In the genomic region with DNA sequence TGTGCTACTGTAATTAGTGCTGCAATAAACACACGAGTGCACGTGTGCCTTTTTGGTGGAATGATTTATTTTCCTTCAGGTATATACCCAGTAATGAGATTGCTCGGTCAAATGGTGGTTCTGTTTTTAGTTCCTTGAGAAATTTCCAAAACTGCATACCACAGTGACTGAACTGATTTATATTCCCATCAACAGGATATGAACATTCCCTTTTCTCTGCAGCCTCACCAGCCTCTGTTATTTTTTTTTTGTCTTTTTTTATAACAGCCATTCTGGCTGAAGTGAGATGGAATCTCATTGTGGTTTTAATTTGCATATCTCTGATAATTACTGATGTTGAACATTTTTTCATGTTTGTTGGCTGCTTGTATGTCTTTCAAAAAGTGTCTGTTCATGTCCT, we compare ENCODE assay signal across 30 cellular contexts.
"Had no signal": no experiment of that assay in that cellular context is flagged by ENCODE, and none has a peak within 500 bp of the region (broad histone marks: within the 10 kb centered on the region; RNA-seq: fewer than 3 reads in every experiment).

No MANE protein-coding gene starts in this region.

- H3K4me1 ChIP-seq: body of pancreas, colonic mucosa had no signal

- H3K36me3 Mint-ChIP-seq: activated CD4-positive, alpha-beta memory T cell treated with anti-CD3 and anti-CD28 coated beads for 36 hours; activated naive CD4-positive, alpha-beta T cell treated with anti-CD3 and anti-CD28 coated beads, Interleukin-2, amount 10 ng/mL, durations not matched to agents 7 days and 5 days; activated naive CD4-positive, alpha-beta T cell treated with anti-CD3 and anti-CD28 coated beads, Interleukin-2, amount 50 U/mL, for 72 hours; activated naive CD8-positive, alpha-beta T cell treated with anti-CD3 and anti-CD28 coated beads, Interleukin-2, amount 10 ng/mL, durations not matched to agents 7 days and 5 days had no signal

- H3K27ac Mint-ChIP-seq: activated CD4-positive, alpha-beta memory T cell treated with anti-CD3 and anti-CD28 coated beads for 36 hours; activated CD4-positive, alpha-beta T cell treated with anti-CD3 and anti-CD28 coated beads for 36 hours; activated CD4-positive, alpha-beta T cell treated with anti-CD3 and anti-CD28 coated beads, Interleukin-2, amount 10 ng/mL, durations not matched to agents 24 days and 14 days; activated CD8-positive, alpha-beta T cell treated with anti-CD3 and anti-CD28 coated beads, Interleukin-2, amount 10 ng/mL, durations not matched to agents 7 days and 5 days; activated naive CD4-positive, alpha-beta T cell treated with anti-CD3 and anti-CD28 coated beads, Interleukin-2, amount 10 ng/mL, durations not matched to agents 7 days and 5 days; activated naive CD4-positive, alpha-beta T cell treated with anti-CD3 and anti-CD28 coated beads, Interleukin-2, amount 50 U/mL, for 72 hours; activated naive CD8-positive, alpha-beta T cell treated with anti-CD3 and anti-CD28 coated beads, Interleukin-2, amount 10 ng/mL, durations not matched to agents 7 days and 5 days; activated T-cell treated with anti-CD3 and anti-CD28 coated beads, Interleukin-2, amount 50 U/mL, for 24 hours; activated T-cell treated with anti-CD3 and anti-CD28 coated beads, Interleukin-2, amount 50 U/mL, for 72 hours; dendritic cell treated with granulocyte-macrophage colony-stimulating factor and Interleukin-4, amounts not matched to agents 40 ng/mL and 50 ng/mL, for 4 days; endodermal cell had no signal

- DNase-seq: activated CD4-positive, alpha-beta memory T cell treated with anti-CD3 and anti-CD28 coated beads for 36 hours; activated CD4-positive, alpha-beta T cell treated with anti-CD3 and anti-CD28 coated beads for 36 hours; activated CD4-positive, alpha-beta T cell treated with anti-CD3 and anti-CD28 coated beads, Interleukin-2, amount 10 ng/mL, durations not matched to agents 24 days and 14 days; activated CD4-positive, CD25-positive, alpha-beta regulatory T cell; activated CD4-positive, CD25-positive, alpha-beta regulatory T cell treated with anti-CD3 and anti-CD28 coated beads, Interleukin-2, amount 50 U/mL, for 72 hours; activated CD8-positive, alpha-beta memory T cell treated with anti-CD3 and anti-CD28 coated beads, Interleukin-2, amount 50 U/mL, for 48 hours; activated CD8-positive, alpha-beta T cell treated with anti-CD3 and anti-CD28 coated beads, Interleukin-2, amount 10 ng/mL, durations not matched to agents 7 days and 5 days; activated gamma-delta T cell; activated naive CD4-positive, alpha-beta T cell; activated naive CD4-positive, alpha-beta T cell treated with anti-CD3 and anti-CD28 coated beads, Interleukin-2, amount 10 ng/mL, durations not matched to agents 7 days and 5 days; activated naive CD8-positive, alpha-beta T cell treated with anti-CD3 and anti-CD28 coated beads, Interleukin-2, amount 10 ng/mL, durations not matched to agents 7 days and 5 days; activated T-cell treated with anti-CD3 and anti-CD28 coated beads for 4 hours; activated T-cell treated with anti-CD3 and anti-CD28 coated beads, Interleukin-2, amount 50 U/mL, for 24 hours; activated T-cell treated with anti-CD3 and anti-CD28 coated beads, Interleukin-2, amount 50 U/mL, for 72 hours; amniotic stem cell; aorta; body of pancreas; caudate nucleus; cerebellar nuclear complex; colonic mucosa; dorsolateral prefrontal cortex; effector memory CD4-positive, alpha-beta T cell; endodermal cell; foreskin fibroblast; head of caudate nucleus; T-helper 2 cell had no signal

- H3K27me3 Mint-ChIP-seq: activated CD4-positive, alpha-beta memory T cell treated with anti-CD3 and anti-CD28 coated beads for 36 hours; activated CD4-positive, alpha-beta T cell treated with anti-CD3 and anti-CD28 coated beads for 36 hours; activated CD4-positive, alpha-beta T cell treated with anti-CD3 and anti-CD28 coated beads, Interleukin-2, amount 10 ng/mL, durations not matched to agents 24 days and 14 days; activated naive CD4-positive, alpha-beta T cell treated with anti-CD3 and anti-CD28 coated beads, Interleukin-2, amount 10 ng/mL, durations not matched to agents 7 days and 5 days; activated naive CD8-positive, alpha-beta T cell treated with anti-CD3 and anti-CD28 coated beads, Interleukin-2, amount 10 ng/mL, durations not matched to agents 7 days and 5 days; activated T-cell treated with anti-CD3 and anti-CD28 coated beads, Interleukin-2, amount 50 U/mL, for 24 hours; dendritic cell treated with granulocyte-macrophage colony-stimulating factor and Interleukin-4, amounts not matched to agents 40 ng/mL and 50 ng/mL, for 4 days had no signal

- H3K27me3 ChIP-seq: body of pancreas, colonic mucosa, dorsolateral prefrontal cortex had no signal

- H3K4me3 Mint-ChIP-seq: activated CD4-positive, alpha-beta memory T cell treated with anti-CD3 and anti-CD28 coated beads for 36 hours; activated CD4-positive, alpha-beta T cell treated with anti-CD3 and anti-CD28 coated beads for 36 hours; activated CD4-positive, alpha-beta T cell treated with anti-CD3 and anti-CD28 coated beads, Interleukin-2, amount 10 ng/mL, durations not matched to agents 24 days and 14 days; activated CD8-positive, alpha-beta T cell treated with anti-CD3 and anti-CD28 coated beads, Interleukin-2, amount 10 ng/mL, durations not matched to agents 7 days and 5 days; activated naive CD4-positive, alpha-beta T cell treated with anti-CD3 and anti-CD28 coated beads, Interleukin-2, amount 10 ng/mL, durations not matched to agents 7 days and 5 days; activated naive CD8-positive, alpha-beta T cell treated with anti-CD3 and anti-CD28 coated beads, Interleukin-2, amount 10 ng/mL, durations not matched to agents 7 days and 5 days; activated T-cell treated with anti-CD3 and anti-CD28 coated beads, Interleukin-2, amount 50 U/mL, for 24 hours; activated T-cell treated with anti-CD3 and anti-CD28 coated beads, Interleukin-2, amount 50 U/mL, for 72 hours; dendritic cell treated with granulocyte-macrophage colony-stimulating factor and Interleukin-4, amounts not matched to agents 40 ng/mL and 50 ng/mL, for 4 days; endodermal cell had no signal

- ATAC-seq: activated CD4-positive, alpha-beta T cell treated with anti-CD3 and anti-CD28 coated beads for 36 hours; activated CD8-positive, alpha-beta T cell treated with anti-CD3 and anti-CD28 coated beads, Interleukin-2, amount 10 ng/mL, durations not matched to agents 7 days and 5 days; activated naive CD4-positive, alpha-beta T cell treated with anti-CD3 and anti-CD28 coated beads, Interleukin-2, amount 50 U/mL, for 72 hours; activated T-cell treated with anti-CD3 and anti-CD28 coated beads, Interleukin-2, amount 50 U/mL, for 72 hours; body of pancreas; esophagus mucosa had no signal

- H3K9me3 ChIP-seq: body of pancreas, colonic mucosa had no signal

- FAIRE-seq: frontal cortex had no signal

- H3K4me3 ChIP-seq: body of pancreas, colonic mucosa, dorsolateral prefrontal cortex had no signal

- H3K36me3 ChIP-seq: colonic mucosa had no signal

- H3K27ac ChIP-seq: body of pancreas, colonic mucosa, dorsolateral prefrontal cortex had no signal

- H3K4me1 Mint-ChIP-seq: activated CD4-positive, alpha-beta T cell treated with anti-CD3 and anti-CD28 coated beads for 36 hours; activated CD4-positive, alpha-beta T cell treated with anti-CD3 and anti-CD28 coated beads, Interleukin-2, amount 10 ng/mL, durations not matched to agents 24 days and 14 days; activated naive CD4-positive, alpha-beta T cell treated with anti-CD3 and anti-CD28 coated beads, Interleukin-2, amount 10 ng/mL, durations not matched to agents 7 days and 5 days; activated naive CD8-positive, alpha-beta T cell treated with anti-CD3 and anti-CD28 coated beads, Interleukin-2, amount 10 ng/mL, durations not matched to agents 7 days and 5 days had no signal

- H3K9me3 Mint-ChIP-seq: activated CD4-positive, alpha-beta memory T cell treated with anti-CD3 and anti-CD28 coated beads for 36 hours; activated CD4-positive, alpha-beta T cell treated with anti-CD3 and anti-CD28 coated beads, Interleukin-2, amount 10 ng/mL, durations not matched to agents 24 days and 14 days; activated naive CD4-positive, alpha-beta T cell treated with anti-CD3 and anti-CD28 coated beads, Interleukin-2, amount 10 ng/mL, durations not matched to agents 7 days and 5 days; activated naive CD4-positive, alpha-beta T cell treated with anti-CD3 and anti-CD28 coated beads, Interleukin-2, amount 50 U/mL, for 72 hours; activated T-cell treated with anti-CD3 and anti-CD28 coated beads, Interleukin-2, amount 50 U/mL, for 24 hours; activated T-cell treated with anti-CD3 and anti-CD28 coated beads, Interleukin-2, amount 50 U/mL, for 72 hours; endodermal cell had no signal
